Comparison of ENCODE assay signal across 9 cellular contexts in the genomic region with DNA sequence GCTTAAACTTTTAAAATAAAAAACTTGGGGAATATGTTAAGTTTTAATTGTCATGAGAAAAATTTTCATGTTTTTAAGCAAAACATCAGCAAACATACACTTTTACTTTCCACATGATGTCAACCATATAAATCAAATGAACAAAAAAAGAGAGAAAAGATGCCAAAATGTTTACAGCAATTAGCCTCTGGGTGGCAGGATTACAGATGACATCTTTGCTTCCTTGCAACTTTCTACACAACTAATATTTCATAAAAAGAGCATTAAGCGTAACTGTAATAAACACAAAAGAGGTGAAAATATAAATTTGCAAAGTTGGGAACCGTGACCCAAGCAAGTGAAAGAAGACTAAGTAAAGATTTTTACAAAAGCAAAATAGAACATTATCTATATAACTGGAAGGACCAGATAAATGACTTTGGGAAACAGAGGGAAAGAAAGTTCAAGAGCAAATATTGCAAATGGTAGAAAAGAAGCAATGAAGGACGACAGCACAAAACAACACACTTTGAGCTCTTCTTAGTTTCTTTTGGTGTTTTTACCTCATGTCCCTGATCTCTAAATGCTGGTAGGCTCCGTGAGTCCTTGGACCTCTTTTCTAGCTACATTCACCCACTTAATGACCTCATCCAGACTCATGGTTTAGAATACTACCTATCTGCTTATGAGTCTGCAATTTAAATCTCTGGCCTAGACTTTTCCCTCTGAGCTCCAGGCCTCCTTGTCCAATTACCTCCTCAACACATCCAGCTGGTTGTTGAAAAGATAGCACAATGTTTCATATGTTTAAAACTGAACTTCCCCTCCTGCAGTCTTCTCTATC. TPM values are rescaled to one million over a fixed set of nuclear protein-coding genes. Genes with fewer than 3 reads are reported as not detected.
DNase-seq lines count a peak whose midpoint lies in the region; ATAC-seq, FAIRE-seq and TF ChIP-seq lines count a peak whose summit lies in the region.
"Had no signal": no experiment of that assay in that cellular context is flagged by ENCODE, and none has a peak within 500 bp of the region (broad histone marks: within the 10 kb centered on the region; RNA-seq: fewer than 3 reads in every experiment).

No MANE protein-coding gene starts in this region.

- H3K4me3 Mint-ChIP-seq in WTC11, result no peak overlapping the region

- H3K9me3 ChIP-seq in liver (ENCODE audit: control insufficient read depth in 4 of 4, low read length in 3 of 4), result no peaks in the 10 kb centered on the region
- no peaks in the 10 kb centered on the region for H3K9me3 ChIP-seq in ascending aorta

- peaks cover 4% of the 10 kb centered on the region for H3K4me1 Mint-ChIP-seq in WTC11

- peaks cover 1 to 17% (median 11%) of the 10 kb centered on the region in 4 donors for H3K36me3 ChIP-seq in liver (ENCODE audit: control insufficient read depth in 4 of 4, insufficient read depth in 3 of 4, low read depth in 1 of 4, low read length in 3 of 4)
- H3K36me3 ChIP-seq in ascending aorta, result peaks cover 32 to 46% of the 10 kb centered on the region in 2 donors

- no peaks in the 10 kb centered on the region for H3K9me3 Mint-ChIP-seq in WTC11

- POLR2A ChIA-PET in WTC11 (lab: Charles Lee), result no interaction called here

- intact Hi-C loops in ascending aorta (cut with DNase I), result loop anchor here (5.0 kb wide), 1 partner anchor 34 kb away; a partner anchor contains a TSS

- whole genome bisulfite sequencing in liver, result 88% methylated on average over 4 of the region's 4 CpGs

- H3K4me1 ChIP-seq in liver (ENCODE audit: control insufficient read depth in 4 of 4, insufficient read depth in 4 of 4, low read length in 3 of 4) (no peaks in the 10 kb centered on the region), ascending aorta (no peaks in the 10 kb centered on the region)

- H3K27ac ChIP-seq in liver (ENCODE audit: low read depth in 1 of 2, low read length in 2 of 2) (no peak overlapping the region), ascending aorta (no peak overlapping the region)

- H3K27me3 ChIP-seq in liver (ENCODE audit: control insufficient read depth in 4 of 4, insufficient read depth in 4 of 4, low read length in 3 of 4) (no peaks in the 10 kb centered on the region), ascending aorta (no peaks in the 10 kb centered on the region)

- no peaks in the 10 kb centered on the region for H3K27me3 Mint-ChIP-seq in WTC11 (ENCODE audit: low read depth)

- TF ChIP-seq RAD21 in liver (IDR thresholded peaks at IDR 0.05), result peak; percentile 47 to 53

- H3K36me3 Mint-ChIP-seq in WTC11, result peaks cover 62% of the 10 kb centered on the region

- DNase-seq in AG09319 (ENCODE audit: extremely low read depth, low read depth) (no peak), GM18507 (ENCODE audit: extremely low spot score, insufficient read length, low read depth) (no peak), WTC11 (ENCODE audit: low spot score) (no peak), HK-2 (ENCODE audit: unreplicated experiment) (no peak), HTR-8/SVneo (ENCODE audit: insufficient read length, low spot score) (no peak), ascending aorta (ENCODE audit: low spot score in 2 of 2) (no peak)
- DNase-seq: activated naive CD4-positive, alpha-beta T cell had no signal

- TF ChIP-seq CTCF in AG09319 (IDR thresholded peaks at IDR 0.05; ENCODE audit: low read depth, low read length) (peak; percentile 36), WTC11 (IDR thresholded peaks at IDR 0.05) (no peak), liver (IDR thresholded peaks at IDR 0.05; ENCODE audit: low read depth, low read length, missing input control) (peak; percentile 23), ascending aorta (IDR thresholded peaks at IDR 0.05) (peak in 1 of 3 experiments; percentile 36)

- ATAC-seq in WTC11 (no peak), HG03432 (IDR thresholded peaks at IDR 0.05; ENCODE audit: unreplicated experiment) (no peak)

- no peak overlapping the region for H3K9ac ChIP-seq in liver (ENCODE audit: low read depth in 1 of 2, low read length in 2 of 2)

- peak overlapping the region; percentile 24; the same call in 1 of the 2 replicates for H3K27ac Mint-ChIP-seq in WTC11

- H3K4me3 ChIP-seq in liver (ENCODE audit: low read depth in 1 of 3, low read length in 3 of 3) (no peak overlapping the region), ascending aorta (no peak overlapping the region)

- FAIRE-seq in GM18507 (lab: Jason Lieb, UNC), result peak; percentile 36
- FAIRE-seq in HTR-8/SVneo (lab: Jason Lieb, UNC), result no peak

- CTCF ChIA-PET in WTC11 (lab: Charles Lee), result interaction anchor here (0.5 to 1.1 kb wide), 4 partner anchors 23 to 58 kb away, joined by 3 to 12 read pairs (median 6); no protein-coding TSS in a partner anchor

TF ChIP-seq in WTC11, 78 proteins besides CTCF, POLR2A, EP300 and RAD21 (continues in another document):
- TF ChIP-seq KAT7 (CRISPR knock-in tag; IDR thresholded peaks at IDR 0.05; ENCODE audit: borderline replicate concordance) (no peak), NFYB (CRISPR knock-in tag; conservative IDR thresholded peaks at IDR 0.05; ENCODE audit: low read depth) (no peak)
- TF ChIP-seq, protein P1, sequence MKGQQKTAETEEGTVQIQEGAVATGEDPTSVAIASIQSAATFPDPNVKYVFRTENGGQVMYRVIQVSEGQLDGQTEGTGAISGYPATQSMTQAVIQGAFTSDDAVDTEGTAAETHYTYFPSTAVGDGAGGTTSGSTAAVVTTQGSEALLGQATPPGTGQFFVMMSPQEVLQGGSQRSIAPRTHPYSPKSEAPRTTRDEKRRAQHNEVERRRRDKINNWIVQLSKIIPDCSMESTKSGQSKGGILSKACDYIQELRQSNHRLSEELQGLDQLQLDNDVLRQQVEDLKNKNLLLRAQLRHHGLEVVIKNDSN (CRISPR knock-in tag; IDR thresholded peaks at IDR 0.05), result no peak
- TF ChIP-seq, protein P2, sequence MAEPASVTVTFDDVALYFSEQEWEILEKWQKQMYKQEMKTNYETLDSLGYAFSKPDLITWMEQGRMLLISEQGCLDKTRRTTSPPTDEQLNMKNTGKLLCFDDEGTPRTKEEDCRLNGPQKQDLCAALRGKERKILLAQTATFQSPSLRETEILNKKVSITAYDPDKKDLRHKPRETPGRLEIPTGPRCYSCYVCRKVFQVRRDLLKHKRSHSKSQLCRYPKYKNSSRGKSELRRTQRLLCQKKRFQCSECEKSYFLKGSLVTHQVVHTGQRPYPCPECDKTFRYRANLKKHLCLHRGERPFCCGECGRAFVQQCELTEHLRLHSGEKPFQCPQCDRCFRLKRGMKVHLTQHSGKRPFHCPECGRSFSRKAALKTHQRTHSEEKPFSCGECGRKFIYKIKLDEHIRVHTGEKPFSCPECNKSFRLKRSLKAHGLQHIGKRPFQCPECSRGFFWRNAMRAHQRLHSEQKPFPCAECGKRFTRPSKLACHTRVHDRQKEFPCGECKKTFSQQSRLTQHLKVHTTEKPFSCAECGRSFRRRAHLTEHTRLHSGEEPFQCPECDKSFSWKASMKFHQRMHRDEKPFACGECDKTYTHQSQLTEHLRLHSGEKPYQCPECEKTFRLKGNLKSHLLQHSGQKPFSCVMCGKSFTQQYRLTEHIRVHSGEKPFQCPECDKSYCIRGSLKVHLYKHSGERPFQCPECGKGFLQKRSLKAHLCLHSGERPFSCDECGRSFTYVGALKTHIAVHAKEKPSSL (CRISPR knock-in tag; conservative IDR thresholded peaks at IDR 0.05), result no peak

TF ChIP-seq in liver, 16 proteins besides CTCF, POLR2A, EP300 and RAD21 (continues in another document):
- TF ChIP-seq NR2F2 (IDR thresholded peaks at IDR 0.05) (no peak), SP1 (IDR thresholded peaks at IDR 0.05) (no peak), FOXA2 (IDR thresholded peaks at IDR 0.05) (no peak), GABPA (IDR thresholded peaks at IDR 0.05 in 1 of 2, conservative IDR thresholded peaks at IDR 0.05 in 1 of 2) (no peak), RXRA (IDR thresholded peaks at IDR 0.05) (no peak), FOXA1 (IDR thresholded peaks at IDR 0.05) (no peak), JUND (IDR thresholded peaks at IDR 0.05) (no peak), YY1 (IDR thresholded peaks at IDR 0.05) (no peak), TAF1 (conservative IDR thresholded peaks at IDR 0.05) (no peak)
- TF ChIP-seq, protein P3, sequence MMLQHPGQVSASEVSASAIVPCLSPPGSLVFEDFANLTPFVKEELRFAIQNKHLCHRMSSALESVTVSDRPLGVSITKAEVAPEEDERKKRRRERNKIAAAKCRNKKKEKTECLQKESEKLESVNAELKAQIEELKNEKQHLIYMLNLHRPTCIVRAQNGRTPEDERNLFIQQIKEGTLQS (IDR thresholded peaks at IDR 0.05), result no peak
- TF ChIP-seq, protein P4, sequence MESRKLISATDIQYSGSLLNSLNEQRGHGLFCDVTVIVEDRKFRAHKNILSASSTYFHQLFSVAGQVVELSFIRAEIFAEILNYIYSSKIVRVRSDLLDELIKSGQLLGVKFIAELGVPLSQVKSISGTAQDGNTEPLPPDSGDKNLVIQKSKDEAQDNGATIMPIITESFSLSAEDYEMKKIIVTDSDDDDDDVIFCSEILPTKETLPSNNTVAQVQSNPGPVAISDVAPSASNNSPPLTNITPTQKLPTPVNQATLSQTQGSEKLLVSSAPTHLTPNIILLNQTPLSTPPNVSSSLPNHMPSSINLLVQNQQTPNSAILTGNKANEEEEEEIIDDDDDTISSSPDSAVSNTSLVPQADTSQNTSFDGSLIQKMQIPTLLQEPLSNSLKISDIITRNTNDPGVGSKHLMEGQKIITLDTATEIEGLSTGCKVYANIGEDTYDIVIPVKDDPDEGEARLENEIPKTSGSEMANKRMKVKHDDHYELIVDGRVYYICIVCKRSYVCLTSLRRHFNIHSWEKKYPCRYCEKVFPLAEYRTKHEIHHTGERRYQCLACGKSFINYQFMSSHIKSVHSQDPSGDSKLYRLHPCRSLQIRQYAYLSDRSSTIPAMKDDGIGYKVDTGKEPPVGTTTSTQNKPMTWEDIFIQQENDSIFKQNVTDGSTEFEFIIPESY (IDR thresholded peaks at IDR 0.05), result no peak

RNA-seq across cellular contexts. Expression of a gene that starts 9.4 kb away (rescaled TPM):
- total RNA-seq in WTC11 (2021) (52.8 to 67.1 TPM (median 54.9 TPM) in 3 replicates), liver (10 to 100 TPM; 11.3 to 12.0 TPM), ascending aorta (34.6 TPM)
- 1 to 10 TPM; 2.7 to 3.2 TPM for polyA plus RNA-seq in liver

RNA-seq across cellular contexts. Expression of a gene that starts 33.9 kb away (rescaled TPM):
- 1.1 to 2.2 TPM (median 1.1 TPM) in 3 replicates for total RNA-seq in WTC11 (2021)
- total RNA-seq in liver, result under 1 TPM; 0.42 to 0.89 TPM
- under 1 TPM; 0.11 to 0.15 TPM for polyA plus RNA-seq in liver
- total RNA-seq in ascending aorta, result 19.9 TPM
